2 cellular contexts compared by ENCODE assay signal in genomic region chr11:22787055-22787454, GRCh38.
TF ChIP-seq lines count a peak whose summit lies in the region.

No MANE protein-coding gene starts in this region.

TF ChIP-seq in K562, 482 proteins besides CTCF, POLR2A, EP300 and RAD21:
- peak; percentile 57 for TF ChIP-seq RBM25 (IDR thresholded peaks at IDR 0.05; ENCODE audit: low read depth, low read length, severe bottlenecking)
- TF ChIP-seq ZNF583 (CRISPR knock-in tag; IDR thresholded peaks at IDR 0.05), result no peak
- TF ChIP-seq ZKSCAN3 (CRISPR knock-in tag; IDR thresholded peaks at IDR 0.05), result no peak
- TF ChIP-seq MEF2A (IDR thresholded peaks at IDR 0.05; ENCODE audit: control insufficient read depth, low read depth, low read length), result no peak
- TF ChIP-seq ZNF644 (tag; IDR thresholded peaks at IDR 0.05; ENCODE audit: low read depth), result no peak
- no peak for TF ChIP-seq E2F4 (CRISPR knock-in tag; IDR thresholded peaks at IDR 0.05; ENCODE audit: low read depth)
- TF ChIP-seq GATAD2B (IDR thresholded peaks at IDR 0.05; ENCODE audit: borderline replicate concordance), result no peak
- TF ChIP-seq NR4A1 (CRISPR knock-in tag; IDR thresholded peaks at IDR 0.05), result no peak
- TF ChIP-seq NR4A1 (tag; IDR thresholded peaks at IDR 0.05), result no peak
TF ChIP-seq in K562: peak in this region for 1.

TF ChIP-seq in HepG2, 621 proteins besides CTCF, POLR2A, EP300 and RAD21:
- no peak for TF ChIP-seq FOXO1 (CRISPR knock-in tag; IDR thresholded peaks at IDR 0.05)
- peak; percentile 79; the same call in 1 of the 2 replicates for TF ChIP-seq ZNF768 (CRISPR knock-in tag; IDR thresholded peaks at IDR 0.05)
- TF ChIP-seq NRL (CRISPR knock-in tag; IDR thresholded peaks at IDR 0.05; ENCODE audit: borderline replicate concordance), result no peak
- TF ChIP-seq ZNF430 (CRISPR knock-in tag; IDR thresholded peaks at IDR 0.05), result no peak
- TF ChIP-seq, protein P1, sequence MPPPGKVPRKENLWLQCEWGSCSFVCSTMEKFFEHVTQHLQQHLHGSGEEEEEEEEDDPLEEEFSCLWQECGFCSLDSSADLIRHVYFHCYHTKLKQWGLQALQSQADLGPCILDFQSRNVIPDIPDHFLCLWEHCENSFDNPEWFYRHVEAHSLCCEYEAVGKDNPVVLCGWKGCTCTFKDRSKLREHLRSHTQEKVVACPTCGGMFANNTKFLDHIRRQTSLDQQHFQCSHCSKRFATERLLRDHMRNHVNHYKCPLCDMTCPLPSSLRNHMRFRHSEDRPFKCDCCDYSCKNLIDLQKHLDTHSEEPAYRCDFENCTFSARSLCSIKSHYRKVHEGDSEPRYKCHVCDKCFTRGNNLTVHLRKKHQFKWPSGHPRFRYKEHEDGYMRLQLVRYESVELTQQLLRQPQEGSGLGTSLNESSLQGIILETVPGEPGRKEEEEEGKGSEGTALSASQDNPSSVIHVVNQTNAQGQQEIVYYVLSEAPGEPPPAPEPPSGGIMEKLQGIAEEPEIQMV (CRISPR knock-in tag; IDR thresholded peaks at IDR 0.05; ENCODE audit: low read depth), result no peak
